Comparison of ENCODE assay signal across 9 cellular contexts in genomic region chrX:54640721-54641120, GRCh38.
DNase-seq lines count a peak whose midpoint lies in the region; ATAC-seq and TF ChIP-seq lines count a peak whose summit lies in the region.
"Had no signal": no experiment of that assay in that cellular context is flagged by ENCODE, and none has a peak within 500 bp of the region (broad histone marks: within the 10 kb centered on the region; RNA-seq: fewer than 3 reads in every experiment).

No MANE protein-coding gene starts in this region.

- WGBS in mesodermal cell (ENCODE audit: insufficient coverage in 2 of 2), 2 experiments: 73 to 93% methylated on average over 3 to 4 of the region's 9 CpGs

- peak overlapping the region; percentile 81 for H3K9ac ChIP-seq in BLaER1

- H3K9me3 Mint-ChIP-seq in IgD-negative memory B cell: peaks cover 0 to 2% (median 0%) of the 10 kb centered on the region in 3 donors
- peaks cover under 1 to 22% (median 3%) of the 10 kb centered on the region in 5 experiments for H3K9me3 Mint-ChIP-seq in brain

- H4K20me1 ChIP-seq in BLaER1: no peaks in the 10 kb centered on the region

- no peak for TF ChIP-seq CTCF in brain (conservative IDR thresholded peaks at IDR 0.05)

- H3K36me3 ChIP-seq in BLaER1: no peaks in the 10 kb centered on the region
- no peaks in the 10 kb centered on the region for H3K36me3 ChIP-seq in mesodermal cell (ENCODE audit: control insufficient read depth, insufficient read depth, low read length)

- H3K27ac Mint-ChIP-seq in IgD-negative memory B cell (peak overlapping the region in 2 of 3 donors; percentile 20 to 100), brain (peak overlapping the region in 4 of 5 experiments; percentile 61 to 100 (median 82))

- H3K27me3 Mint-ChIP-seq in IgD-negative memory B cell: no peaks in the 10 kb centered on the region
- no peaks in the 10 kb centered on the region for H3K27me3 Mint-ChIP-seq in brain

- peak overlapping the region; percentile 89 for H3K27ac ChIP-seq in BLaER1
- H3K27ac ChIP-seq in mesodermal cell (ENCODE audit: low read depth, low read length, severe bottlenecking): peak overlapping the region; percentile 99

- peaks cover 17% of the 10 kb centered on the region for H3K4me1 ChIP-seq in BLaER1
- no peaks in the 10 kb centered on the region for H3K4me1 ChIP-seq in mesodermal cell (ENCODE audit: control insufficient read depth, insufficient read depth, low read length, poor library complexity, severe bottlenecking)

- H3K4me2 ChIP-seq in BLaER1: peak overlapping the region; percentile 46

- no peaks in the 10 kb centered on the region for H3K36me3 Mint-ChIP-seq in IgD-negative memory B cell
- no peaks in the 10 kb centered on the region for H3K36me3 Mint-ChIP-seq in brain

- H3K4me1 Mint-ChIP-seq in IgD-negative memory B cell (peaks cover 2 to 7% (median 6%) of the 10 kb centered on the region in 3 donors), brain (peaks cover 29% of the 10 kb centered on the region)

- H3K4me3 Mint-ChIP-seq in IgD-negative memory B cell (no peak overlapping the region), brain (peak overlapping the region in 4 of 5 experiments; percentile 52 to 93 (median 77))

- peaks cover 51% of the 10 kb centered on the region for H3K27me3 ChIP-seq in BLaER1

- ATAC-seq in GM21723 (IDR thresholded peaks at IDR 0.05; ENCODE audit: unreplicated experiment): no peak

- H3K9me3 ChIP-seq in BLaER1: 0 out of 2 replicates have a peak, but pooled peaks cover 4% of the 10 kb centered on the region
- no peaks in the 10 kb centered on the region for H3K9me3 ChIP-seq in mesodermal cell (ENCODE audit: control insufficient read depth, low read length)

- DNase-seq in amniotic stem cell (lab: John Stamatoyannopoulos, UW) (no peak), NOMO-1 treated with dmso at 0.1 percent for 144 hours (lab: John Stamatoyannopoulos, UW; ENCODE audit: unreplicated experiment) (no peak), globus pallidus (ENCODE audit: low spot score) (no peak)
- DNase-seq: NCI-H526 had no signal

- H3K4me3 ChIP-seq in BLaER1 (no peak overlapping the region), mesodermal cell (ENCODE audit: extremely low read depth, insufficient read depth, low read length, poor library complexity, severe bottlenecking) (no peak overlapping the region)

Comparison
In these comparisons a context has a peak if more than half of its experiments do, and no peak if none do; other contexts are left out.
1. H3K4me3 Mint-ChIP-seq: peak in brain (4 of 5); none in IgD-negative memory B cell (0 of 4).